Comparison of ENCODE assay signal across 18 cellular contexts in the genomic region with DNA sequence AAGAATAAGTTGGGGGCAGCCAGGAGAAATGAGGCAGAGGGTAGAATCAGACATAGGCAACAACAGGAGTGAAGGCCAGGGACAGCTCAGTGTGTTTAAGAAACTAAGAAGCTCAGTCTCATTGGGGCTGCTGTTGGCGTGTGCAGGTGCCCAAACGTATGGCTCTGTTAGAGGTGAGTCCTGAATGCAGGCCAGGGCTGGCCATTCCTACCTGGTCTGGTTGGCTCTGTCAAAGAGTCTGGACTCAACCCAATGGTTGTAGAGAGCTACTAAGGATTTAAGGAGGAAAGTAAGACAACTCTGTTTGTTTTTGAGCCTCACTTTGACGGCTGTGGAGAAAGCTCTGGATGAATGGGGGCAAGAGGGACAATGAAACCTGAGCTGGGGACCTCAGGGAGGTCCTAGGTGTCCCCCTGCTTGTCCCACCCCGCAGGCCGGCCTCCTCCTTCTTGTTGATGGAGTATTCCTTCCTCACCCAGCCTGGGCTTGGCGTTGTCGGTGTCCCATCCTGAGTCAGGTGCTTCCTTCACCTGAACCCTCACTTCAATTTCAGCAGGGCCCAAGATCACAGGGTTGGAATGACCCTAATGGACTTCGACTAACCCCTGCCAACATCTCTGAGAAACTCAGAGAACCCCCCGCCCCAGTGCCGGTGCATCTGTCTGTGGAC.
"Had no signal": no experiment of that assay in that cellular context is flagged by ENCODE, and none has a peak within 500 bp of the region (broad histone marks: within the 10 kb centered on the region; RNA-seq: fewer than 3 reads in every experiment).

No MANE protein-coding gene starts in this region.

- H3K27ac Mint-ChIP-seq: activated CD4-positive, alpha-beta memory T cell treated with anti-CD3 and anti-CD28 coated beads for 36 hours; activated naive CD4-positive, alpha-beta T cell treated with anti-CD3 and anti-CD28 coated beads, Interleukin-2, amount 10 ng/mL, durations not matched to agents 7 days and 5 days; activated naive CD8-positive, alpha-beta T cell treated with anti-CD3 and anti-CD28 coated beads, Interleukin-2, amount 50 U/mL, for 24 hours; activated T-cell treated with anti-CD3 and anti-CD28 coated beads, Interleukin-2, amount 50 U/mL, for 72 hours; brain; nephron progenitor cell; stimulated activated naive CD8-positive, alpha-beta T cell treated with anti-CD3 and anti-CD28 coated beads, Interleukin-15, Interleukin-2, amounts not matched to agents 100 ng/mL and 50 ng/mL, for 24 hours had no signal

- H3K4me1 Mint-ChIP-seq: activated naive CD4-positive, alpha-beta T cell treated with anti-CD3 and anti-CD28 coated beads, Interleukin-2, amount 10 ng/mL, durations not matched to agents 7 days and 5 days; activated naive CD8-positive, alpha-beta T cell treated with anti-CD3 and anti-CD28 coated beads, Interleukin-2, amount 50 U/mL, for 24 hours had no signal

- H3K4me3 Mint-ChIP-seq: activated CD4-positive, alpha-beta memory T cell treated with anti-CD3 and anti-CD28 coated beads for 36 hours; activated naive CD4-positive, alpha-beta T cell treated with anti-CD3 and anti-CD28 coated beads, Interleukin-2, amount 10 ng/mL, durations not matched to agents 7 days and 5 days; activated naive CD8-positive, alpha-beta T cell treated with anti-CD3 and anti-CD28 coated beads, Interleukin-2, amount 50 U/mL, for 24 hours; activated T-cell treated with anti-CD3 and anti-CD28 coated beads, Interleukin-2, amount 50 U/mL, for 72 hours; brain; stimulated activated naive CD8-positive, alpha-beta T cell treated with anti-CD3 and anti-CD28 coated beads, Interleukin-15, Interleukin-2, amounts not matched to agents 100 ng/mL and 50 ng/mL, for 24 hours had no signal

- H3K27ac ChIP-seq: tibial nerve had no signal

- DNase-seq: activated CD4-positive, alpha-beta memory T cell treated with anti-CD3 and anti-CD28 coated beads for 36 hours; activated CD4-positive, alpha-beta T cell treated with anti-CD3 and anti-CD28 coated beads for 48 hours; activated effector memory CD4-positive, alpha-beta T cell treated with Interleukin-2 at 50 U/mL for 16 hours; activated naive CD4-positive, alpha-beta T cell treated with anti-CD3 and anti-CD28 coated beads, Interleukin-2, amount 10 ng/mL, durations not matched to agents 7 days and 5 days; activated naive CD8-positive, alpha-beta T cell treated with anti-CD3 and anti-CD28 coated beads, Interleukin-2, amount 50 U/mL, for 24 hours; activated T-cell treated with anti-CD3 and anti-CD28 coated beads, Interleukin-2, amount 50 U/mL, for 72 hours; caudate nucleus; effector memory CD4-positive, alpha-beta T cell; hippocampal formation; mucosa of descending colon; nephron progenitor cell; occipital lobe; posterior cingulate gyrus; stimulated activated CD4-positive, alpha-beta T cell treated with anti-CD3 and anti-CD28 coated beads, Interleukin-4, amount 100 ng/mL, for 4 hours; substantia nigra had no signal

- H3K9me3 Mint-ChIP-seq: activated CD4-positive, alpha-beta memory T cell treated with anti-CD3 and anti-CD28 coated beads for 36 hours; activated naive CD4-positive, alpha-beta T cell treated with anti-CD3 and anti-CD28 coated beads, Interleukin-2, amount 10 ng/mL, durations not matched to agents 7 days and 5 days; activated naive CD8-positive, alpha-beta T cell treated with anti-CD3 and anti-CD28 coated beads, Interleukin-2, amount 50 U/mL, for 24 hours; activated T-cell treated with anti-CD3 and anti-CD28 coated beads, Interleukin-2, amount 50 U/mL, for 72 hours; nephron progenitor cell; stimulated activated naive CD8-positive, alpha-beta T cell treated with anti-CD3 and anti-CD28 coated beads, Interleukin-15, Interleukin-2, amounts not matched to agents 100 ng/mL and 50 ng/mL, for 24 hours had no signal

- H3K4me3 ChIP-seq: mucosa of descending colon, tibial nerve had no signal

- H3K27me3 ChIP-seq: tibial nerve had no signal

- H3K36me3 Mint-ChIP-seq: activated CD4-positive, alpha-beta memory T cell treated with anti-CD3 and anti-CD28 coated beads for 36 hours; activated naive CD4-positive, alpha-beta T cell treated with anti-CD3 and anti-CD28 coated beads, Interleukin-2, amount 10 ng/mL, durations not matched to agents 7 days and 5 days; brain had no signal

- H3K9me3 ChIP-seq: mucosa of descending colon, tibial nerve had no signal

- H3K36me3 ChIP-seq: tibial nerve had no signal
